In genomic region chr1:87330201-87330953, GRCh38 we compare ENCODE assay signal across 8 cellular contexts. TPM values are rescaled to one million over a fixed set of nuclear protein-coding genes. Genes with fewer than 3 reads are reported as not detected.
DNase-seq lines count a peak whose midpoint lies in the region; ATAC-seq and TF ChIP-seq lines count a peak whose summit lies in the region.

No MANE protein-coding gene starts in this region.

- no peak for TF ChIP-seq EP300 in transverse colon (IDR thresholded peaks at IDR 0.05; ENCODE audit: low read depth)

- peak overlapping the region; percentile 88 to 97 (median 95) for H3K9ac ChIP-seq in BLaER1 treated with 17β-estradiol and CSF1 and Interleukin-3, amounts not matched to agents 10 nM and 100 nM

- 1% methylated on average over 13 to 19 of the region's 19 CpGs for WGBS in transverse colon (ENCODE audit: low coverage in 1 of 2), 2 donors

- H3K27ac ChIP-seq in BLaER1 treated with 17β-estradiol and CSF1 and Interleukin-3, amounts not matched to agents 10 nM and 100 nM = peak overlapping the region; percentile 78 to 97 (median 93); a peak in 21 of 22 replicates
- H3K27ac ChIP-seq in transverse colon = peak overlapping the region; percentile 98 to 99 (median 99)

- peak overlapping the region; percentile 86 to 99 (median 96) for H3K4me2 ChIP-seq in BLaER1 treated with 17β-estradiol and CSF1 and Interleukin-3, amounts not matched to agents 10 nM and 100 nM

- peaks cover 0 to under 1% of the 10 kb centered on the region in 2 donors for H3K27me3 Mint-ChIP-seq in effector memory CD8-positive, alpha-beta T cell
- no peaks in the 10 kb centered on the region for H3K27me3 Mint-ChIP-seq in memory B cell

- H3K4me3 Mint-ChIP-seq in effector memory CD8-positive, alpha-beta T cell = peak overlapping the region; percentile 96 to 98
- peak overlapping the region; percentile 98 for H3K4me3 Mint-ChIP-seq in memory B cell

- peaks cover 37% of the 10 kb centered on the region for H3K36me3 Mint-ChIP-seq in effector memory CD8-positive, alpha-beta T cell (ENCODE audit: insufficient read depth)
- H3K36me3 Mint-ChIP-seq in memory B cell = peaks cover 2% of the 10 kb centered on the region

- H3K4me1 ChIP-seq in BLaER1 treated with 17β-estradiol and CSF1 and Interleukin-3, amounts not matched to agents 10 nM and 100 nM = peaks cover 29 to 52% (median 42%) of the 10 kb centered on the region in 10 experiments
- peaks cover 9 to 45% (median 31%) of the 10 kb centered on the region in 4 donors for H3K4me1 ChIP-seq in transverse colon

- intact Hi-C loops in transverse colon (cut with DNase I; ENCODE audit: low total_unique reads) = loop anchor here (10.0 kb wide), 1 partner anchor 354 kb away; no protein-coding TSS in a partner anchor

- no peaks in the 10 kb centered on the region for H3K27me3 ChIP-seq in BLaER1 treated with 17β-estradiol and CSF1 and Interleukin-3, amounts not matched to agents 10 nM and 100 nM
- no peaks in the 10 kb centered on the region for H3K27me3 ChIP-seq in H7 (ENCODE audit: control insufficient read depth, insufficient read depth, low read length)
- H3K27me3 ChIP-seq in transverse colon = no peaks in the 10 kb centered on the region

- DNase-seq in H7 (peak; percentile 67), memory B cell (ENCODE audit: low spot score in 2 of 2) (peak in 1 of 2 donors; percentile 24), transverse colon (peak; percentile 47), T1000 (lab: John Stamatoyannopoulos, UW) (no peak)
- no peak for DNase-seq in effector memory CD8-positive, alpha-beta T cell
- DNase-seq in activated CD4-positive, CD25-positive, alpha-beta regulatory T cell (lab: John Stamatoyannopoulos, UW) = no peak

- H3K4me1 Mint-ChIP-seq in effector memory CD8-positive, alpha-beta T cell (ENCODE audit: low read depth in 2 of 2) = peaks cover 41 to 66% of the 10 kb centered on the region in 2 donors
- H3K4me1 Mint-ChIP-seq in memory B cell = peaks cover 42% of the 10 kb centered on the region

- H3K27ac Mint-ChIP-seq in effector memory CD8-positive, alpha-beta T cell = peak overlapping the region; percentile 95 to 97
- peak overlapping the region; percentile 88 for H3K27ac Mint-ChIP-seq in memory B cell

- H3K9me3 ChIP-seq in BLaER1 treated with 17β-estradiol and CSF1 and Interleukin-3, amounts not matched to agents 10 nM and 100 nM (replicated peaks in 1 of 11) = no peaks in the 10 kb centered on the region
- H3K9me3 ChIP-seq in transverse colon = no peaks in the 10 kb centered on the region

- in situ Hi-C loops in transverse colon (cut with MboI; ENCODE audit: low pct_ligation_motif_present in 1 of 4, low pct_unique_long_range_greater_than_20kb in 1 of 4, low sequenced_read_pairs in 3 of 4) = no loop called here

- H3K36me3 ChIP-seq in BLaER1 treated with 17β-estradiol and CSF1 and Interleukin-3, amounts not matched to agents 10 nM and 100 nM = peaks cover 0 to 21% (median 16%) of the 10 kb centered on the region in 11 experiments; a peak in 16 of 22 replicates
- peaks cover 8% of the 10 kb centered on the region for H3K36me3 ChIP-seq in H7 (replicated peaks; ENCODE audit: control insufficient read depth, insufficient read depth, low read length)
- H3K36me3 ChIP-seq in transverse colon = no peaks in the 10 kb centered on the region

- TF ChIP-seq POLR2A in transverse colon (IDR thresholded peaks at IDR 0.05) = no peak

- ATAC-seq in SK-N-SH treated with all-trans-retinoic acid at 6 μM for 48 hours (no peak), memory B cell (ENCODE audit: low read depth) (no peak)
- no peak for ATAC-seq in effector memory CD8-positive, alpha-beta T cell (replicated peaks)

- H3K9me3 Mint-ChIP-seq in effector memory CD8-positive, alpha-beta T cell = no peaks in the 10 kb centered on the region
- H3K9me3 Mint-ChIP-seq in memory B cell = no peaks in the 10 kb centered on the region

- H3K4me3 ChIP-seq in BLaER1 treated with 17β-estradiol and CSF1 and Interleukin-3, amounts not matched to agents 10 nM and 100 nM = peak overlapping the region; percentile 69 to 87 (median 77)
- H3K4me3 ChIP-seq in H7 (ENCODE audit: insufficient read depth, low read depth, low read length) (peak overlapping the region; percentile 86), transverse colon (peak overlapping the region; percentile 9 to 83 (median 76))

- H4K20me1 ChIP-seq in BLaER1 treated with 17β-estradiol and CSF1 and Interleukin-3, amounts not matched to agents 10 nM and 100 nM = peaks cover 11 to 41% (median 21%) of the 10 kb centered on the region in 11 experiments; a peak in 21 of 22 replicates

- TF ChIP-seq CTCF in transverse colon (IDR thresholded peaks at IDR 0.05) = no peak

TF ChIP-seq in SK-N-SH treated with all-trans-retinoic acid at 6 μM for 48 hours, 23 proteins besides CTCF, POLR2A, EP300 and RAD21:
- TF ChIP-seq RARB (CRISPR knock-in tag; IDR thresholded peaks at IDR 0.05) (no peak), BACH2 (CRISPR knock-in tag; IDR thresholded peaks at IDR 0.05; ENCODE audit: borderline replicate concordance) (no peak), TCF4 (CRISPR knock-in tag; IDR thresholded peaks at IDR 0.05; ENCODE audit: borderline replicate concordance) (no peak), ZNF70 (CRISPR knock-in tag; IDR thresholded peaks at IDR 0.05) (no peak), ISL1 (CRISPR knock-in tag; IDR thresholded peaks at IDR 0.05) (0 out of 2 replicates have a peak, but pooled peaks have one; percentile 23)

RNA-seq across cellular contexts. Expression of gene LMO4, which starts 1.7 kb away (rescaled TPM):
- total RNA-seq in H7 (2014; rRNA removed; shearing (Covaris generic)) = 175 and 192 TPM in 2 replicates
- total RNA-seq in transverse colon = 10 to 100 TPM in 3 of 4 donors, 1 to 10 TPM in 1; 8.4 to 22.4 (median 16.4) TPM

Comparison
In these comparisons a context has a peak if more than half of its experiments do, and no peak if none do; other contexts are left out.
1. DNase-seq: peak in H7 (single experiment) and transverse colon (single experiment); none in effector memory CD8-positive, alpha-beta T cell (0 of 3), activated CD4-positive, CD25-positive, alpha-beta regulatory T cell (0 of 4) and T1000 (single experiment).
2. Peak in every context shown above with its lines, with median percentiles within 50 percentile points of each other: H3K4me3 ChIP-seq.